ENCODE assay signal across 19 cellular contexts in the genomic region with DNA sequence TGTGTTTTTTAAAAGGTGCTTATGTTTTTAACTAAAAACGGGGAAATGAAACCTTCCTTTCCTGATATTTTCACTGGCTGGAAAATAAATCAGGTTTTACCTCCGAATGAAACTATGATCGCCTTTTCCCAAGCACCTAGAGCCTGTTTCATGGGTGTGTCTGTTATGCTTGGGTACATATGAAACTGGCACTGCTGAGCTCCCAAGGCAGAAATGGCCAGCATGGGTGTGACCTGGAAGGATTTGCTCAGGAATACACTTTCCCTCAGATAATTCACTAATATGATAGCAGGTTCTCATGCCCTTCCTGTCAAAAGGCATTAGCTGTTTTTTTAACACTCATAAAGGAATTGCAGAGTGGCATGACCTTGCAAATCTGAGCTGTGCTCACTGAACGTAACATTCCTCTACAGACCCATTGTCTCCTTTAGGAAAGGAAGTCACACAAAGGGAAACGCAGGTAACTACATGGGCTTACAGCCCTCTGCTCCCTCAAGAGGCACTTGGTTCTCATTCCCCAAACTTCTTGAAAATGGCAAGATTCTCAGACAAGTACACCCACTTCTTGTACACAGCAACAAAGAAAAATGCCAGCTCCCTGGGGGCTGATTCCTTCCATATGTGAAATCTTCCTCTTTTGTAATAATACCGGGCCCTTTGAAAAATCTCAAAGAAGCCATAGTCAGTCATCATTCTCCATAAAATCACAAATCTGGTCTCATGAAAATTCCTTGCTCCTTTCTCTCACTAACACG.
DNase-seq lines count a peak whose midpoint lies in the region; ATAC-seq and TF ChIP-seq lines count a peak whose summit lies in the region.
"Had no signal": no experiment of that assay in that cellular context is flagged by ENCODE, and none has a peak within 500 bp of the region (broad histone marks: within the 10 kb centered on the region; RNA-seq: fewer than 3 reads in every experiment).

No MANE protein-coding gene starts in this region.

- H3K9me3 ChIP-seq in neural progenitor cell (ENCODE audit: low read depth) = no peaks in the 10 kb centered on the region

- H3K36me3 ChIP-seq in GM23338 (ENCODE audit: insufficient read depth) (no peaks in the 10 kb centered on the region), neural progenitor cell (no peaks in the 10 kb centered on the region)
- H3K36me3 ChIP-seq: tibial nerve had no signal

- H3K9me3 Mint-ChIP-seq in GM23338 (peaks cover 6% of the 10 kb centered on the region; the same call in 2 of the 3 replicates), neural progenitor cell (peaks cover 6% of the 10 kb centered on the region)

- peaks cover 9% of the 10 kb centered on the region for H3K4me1 ChIP-seq in GM23338 (ENCODE audit: insufficient read depth)
- H3K4me1 ChIP-seq in neural progenitor cell = peaks cover 15% of the 10 kb centered on the region
- H3K4me1 ChIP-seq: parathyroid adenoma had no signal

- H3K36me3 Mint-ChIP-seq in GM23338 (ENCODE audit: low read depth) (peaks cover 3% of the 10 kb centered on the region; the same call in 1 of the 3 replicates), neural progenitor cell (no peaks in the 10 kb centered on the region)
- H3K36me3 Mint-ChIP-seq: CD8-positive, alpha-beta T cell; naive thymus-derived CD4-positive, alpha-beta T cell; stimulated activated memory B cell treated with anti-CD40 and anti-IgM and Interleukin-4, amounts not matched to agents 10 μg/mL and 1 μg/mL and 100 μg/mL, for 72 hours had no signal

- DNase-seq in GM23338 (ENCODE audit: low spot score) (peak; percentile 34), fibroblast of gingiva (ENCODE audit: low read depth) (peak; percentile 26), neural progenitor cell (ENCODE audit: low spot score) (no peak), HK-2 (ENCODE audit: unreplicated experiment) (no peak), NCI-H1092 treated with DMSO at 0.1 percent for 48 hours (lab: John Stamatoyannopoulos, UW) (no peak)
- DNase-seq: activated CD4-positive, alpha-beta T cell treated with anti-CD3 and anti-CD28 coated beads for 4 hours; activated naive CD4-positive, alpha-beta T cell treated with anti-CD3 and anti-CD28 coated beads, Interleukin-2, amount 50 U/mL, for 16 hours; CD8-positive, alpha-beta T cell; DND-41; HCEC 1CT; naive thymus-derived CD4-positive, alpha-beta T cell; NCI-H2107 had no signal

- no peak for TF ChIP-seq CTCF in GM23338 (conservative IDR thresholded peaks at IDR 0.05; ENCODE audit: low read depth in 2 of 2)
- no peak for TF ChIP-seq CTCF in neural progenitor cell (IDR thresholded peaks at IDR 0.05)

- no peaks in the 10 kb centered on the region for H3K9me2 ChIP-seq in GM23338 (ENCODE audit: insufficient read depth)

- H3K79me2 ChIP-seq in GM23338 (replicated peaks; ENCODE audit: insufficient read depth) = no peaks in the 10 kb centered on the region
- no peaks in the 10 kb centered on the region for H3K79me2 ChIP-seq in neural progenitor cell (ENCODE audit: low read depth)
- H3K79me2 ChIP-seq: parathyroid adenoma had no signal

- H3K27me3 ChIP-seq in GM23338 (ENCODE audit: insufficient read depth) (no peaks in the 10 kb centered on the region), neural progenitor cell (no peaks in the 10 kb centered on the region)
- H3K27me3 ChIP-seq: tibial nerve had no signal

- H2AFZ ChIP-seq in GM23338 (peak overlapping the region; percentile 28; the same call in 1 of the 2 replicates), neural progenitor cell (replicated peaks) (peak overlapping the region; percentile 39)
- H2AFZ ChIP-seq: parathyroid adenoma had no signal

- H3K27ac ChIP-seq in GM23338 (ENCODE audit: low read depth) (no peak overlapping the region), angular gyrus (ENCODE audit: low read depth, low read length) (peak overlapping the region; percentile 93), neural progenitor cell (no peak overlapping the region)
- H3K27ac ChIP-seq: parathyroid adenoma, tibial nerve had no signal

- H3K4me3 Mint-ChIP-seq in GM23338 (no peak overlapping the region), neural progenitor cell (no peak overlapping the region)
- H3K4me3 Mint-ChIP-seq: CD8-positive, alpha-beta T cell; naive thymus-derived CD4-positive, alpha-beta T cell; stimulated activated memory B cell treated with anti-CD40 and anti-IgM and Interleukin-4, amounts not matched to agents 10 μg/mL and 1 μg/mL and 100 μg/mL, for 72 hours had no signal

- H4K20me1 ChIP-seq in GM23338 (replicated peaks; ENCODE audit: insufficient read depth) = no peaks in the 10 kb centered on the region
- H4K20me1 ChIP-seq in neural progenitor cell (ENCODE audit: low read depth) = no peaks in the 10 kb centered on the region

- no peak overlapping the region for H3K27ac Mint-ChIP-seq in GM23338
- H3K27ac Mint-ChIP-seq in neural progenitor cell = peak overlapping the region; percentile 10
- H3K27ac Mint-ChIP-seq: CD8-positive, alpha-beta T cell; naive thymus-derived CD4-positive, alpha-beta T cell; stimulated activated memory B cell treated with anti-CD40 and anti-IgM and Interleukin-4, amounts not matched to agents 10 μg/mL and 1 μg/mL and 100 μg/mL, for 72 hours had no signal

- ATAC-seq in GM23338 (peak; percentile 83), HG03469 (IDR thresholded peaks at IDR 0.05; ENCODE audit: unreplicated experiment) (no peak), GM21786 (IDR thresholded peaks at IDR 0.05; ENCODE audit: unreplicated experiment) (no peak)
- ATAC-seq: CD8-positive, alpha-beta T cell; naive thymus-derived CD4-positive, alpha-beta T cell; stimulated activated memory B cell treated with anti-CD40 and anti-IgM and Interleukin-4, amounts not matched to agents 10 μg/mL and 1 μg/mL and 100 μg/mL, for 72 hours had no signal

- no peaks in the 10 kb centered on the region for H3F3A ChIP-seq in GM23338 (replicated peaks; ENCODE audit: low read depth)
- H3F3A ChIP-seq in neural progenitor cell (ENCODE audit: low read depth) = no peaks in the 10 kb centered on the region

- H3K4me2 ChIP-seq in GM23338 (no peak overlapping the region), neural progenitor cell (no peak overlapping the region)

- no peak overlapping the region for H3K9ac ChIP-seq in neural progenitor cell
- H3K9ac ChIP-seq: parathyroid adenoma had no signal

- no peaks in the 10 kb centered on the region for H3K27me3 Mint-ChIP-seq in GM23338 (ENCODE audit: insufficient read depth, low read depth, poor library complexity)
- peaks cover 3% of the 10 kb centered on the region for H3K27me3 Mint-ChIP-seq in neural progenitor cell (ENCODE audit: insufficient read depth, low read depth)
- H3K27me3 Mint-ChIP-seq: stimulated activated memory B cell treated with anti-CD40 and anti-IgM and Interleukin-4, amounts not matched to agents 10 μg/mL and 1 μg/mL and 100 μg/mL, for 72 hours had no signal

- H3K4me1 Mint-ChIP-seq in GM23338 (peaks cover 8% of the 10 kb centered on the region), neural progenitor cell (peaks cover 27% of the 10 kb centered on the region)
- H3K4me1 Mint-ChIP-seq: naive thymus-derived CD4-positive, alpha-beta T cell; stimulated activated memory B cell treated with anti-CD40 and anti-IgM and Interleukin-4, amounts not matched to agents 10 μg/mL and 1 μg/mL and 100 μg/mL, for 72 hours had no signal

- no peak overlapping the region for H3K4me3 ChIP-seq in GM23338
- H3K4me3 ChIP-seq in neural progenitor cell = no peak overlapping the region
- H3K4me3 ChIP-seq: lung, tibial nerve had no signal

TF ChIP-seq in GM23338, 12 proteins besides CTCF, POLR2A, EP300 and RAD21 (continues in another document):
- no peak for TF ChIP-seq EZH2 (IDR thresholded peaks at IDR 0.05; ENCODE audit: low read depth, unreplicated experiment)
- no peak for TF ChIP-seq ETS1 (IDR thresholded peaks at IDR 0.05)
- TF ChIP-seq POLR2AphosphoS5 (IDR thresholded peaks at IDR 0.05; ENCODE audit: low read depth) = no peak
- TF ChIP-seq REST (IDR thresholded peaks at IDR 0.05; ENCODE audit: unreplicated experiment) = no peak
- no peak for TF ChIP-seq CREB1 (CRISPR knock-in tag; IDR thresholded peaks at IDR 0.05; ENCODE audit: low read depth)
- TF ChIP-seq EZH2phosphoT487 (IDR thresholded peaks at IDR 0.05; ENCODE audit: unreplicated experiment) = no peak
- TF ChIP-seq ZNF114 (CRISPR knock-in tag; IDR thresholded peaks at IDR 0.05) = no peak
- TF ChIP-seq ZNF331 (CRISPR knock-in tag; IDR thresholded peaks at IDR 0.05; ENCODE audit: low read depth) = no peak
- TF ChIP-seq JUNB (IDR thresholded peaks at IDR 0.05; ENCODE audit: unreplicated experiment) = no peak
- no peak for TF ChIP-seq STAT1 (IDR thresholded peaks at IDR 0.05; ENCODE audit: unreplicated experiment)

Comparison
In these comparisons a context has a peak if more than half of its experiments do, and no peak if none do; other contexts are left out.
1. DNase-seq: peak in GM23338 (single experiment) and fibroblast of gingiva (single experiment); none in neural progenitor cell (single experiment), HK-2 (single experiment) and NCI-H1092 treated with DMSO at 0.1 percent for 48 hours (single experiment).